In genomic region chr1:237124856-237125462, GRCh38 we compare ENCODE assay signal across 9 cellular contexts.
DNase-seq lines count a peak whose midpoint lies in the region; ATAC-seq and TF ChIP-seq lines count a peak whose summit lies in the region.
"Had no signal": no experiment of that assay in that cellular context is flagged by ENCODE, and none has a peak within 500 bp of the region (broad histone marks: within the 10 kb centered on the region; RNA-seq: fewer than 3 reads in every experiment).

No MANE protein-coding gene starts in this region.

- H3K27ac ChIP-seq in OCI-LY1 (ENCODE audit: low read depth, low read length, poor library complexity, severe bottlenecking) = no peak overlapping the region
- no peak overlapping the region for H3K27ac ChIP-seq in gastroesophageal sphincter
- H3K27ac ChIP-seq: SK-N-MC had no signal

- H3F3A ChIP-seq in OCI-LY1 (ENCODE audit: insufficient read depth, low read length) = no peaks in the 10 kb centered on the region

- no peak for ATAC-seq in gastroesophageal sphincter
- no peak for ATAC-seq in HG03135 (IDR thresholded peaks at IDR 0.05; ENCODE audit: unreplicated experiment)

- TF ChIP-seq EP300 in gastroesophageal sphincter (IDR thresholded peaks at IDR 0.05) = no peak

- peak; percentile 30 for TF ChIP-seq CTCF in GM13976 (IDR thresholded peaks at IDR 0.05; ENCODE audit: borderline replicate concordance, control extremely low read depth, extremely low read depth, insufficient read depth, missing control alignments)
- peak; percentile 73 for TF ChIP-seq CTCF in OCI-LY1 (IDR thresholded peaks at IDR 0.05; ENCODE audit: low read length)
- TF ChIP-seq CTCF in gastroesophageal sphincter (IDR thresholded peaks at IDR 0.05) = peak; percentile 17 to 50 (median 38)

- H3K79me2 ChIP-seq in OCI-LY1 (ENCODE audit: insufficient read depth, low read length) = no peaks in the 10 kb centered on the region

- H2AFZ ChIP-seq in OCI-LY1 (ENCODE audit: low read length) = no peak overlapping the region

- no peaks in the 10 kb centered on the region for H3K9me2 ChIP-seq in OCI-LY1 (ENCODE audit: low read depth, low read length)

- no peaks in the 10 kb centered on the region for H3K36me3 ChIP-seq in OCI-LY1 (ENCODE audit: insufficient read depth, low read length)
- no peaks in the 10 kb centered on the region for H3K36me3 ChIP-seq in gastroesophageal sphincter

- H4K20me1 ChIP-seq in OCI-LY1 (ENCODE audit: insufficient read depth, low read length) = no peaks in the 10 kb centered on the region

- in situ Hi-C loops in GM13976 (cut with MboI; ENCODE audit: low sequenced_read_pairs, unreplicated experiment) = no loop called here

- no peak for TF ChIP-seq POLR2A in gastroesophageal sphincter (IDR thresholded peaks at IDR 0.05)

- WGBS in gastroesophageal sphincter (ENCODE audit: low coverage in 1 of 2), 2 donors = 70 to 79% methylated on average over 7 to 10 of the region's 10 CpGs

- 0 out of 2 replicates have a peak, but pooled peaks cover 5% of the 10 kb centered on the region for H3K27me3 ChIP-seq in OCI-LY1 (ENCODE audit: insufficient read depth, low read length)
- H3K27me3 ChIP-seq in gastroesophageal sphincter = no peaks in the 10 kb centered on the region

- H3K4me2 ChIP-seq in OCI-LY1 (ENCODE audit: low read length) = no peak overlapping the region

- H3K9me3 ChIP-seq in OCI-LY1 (ENCODE audit: low read length) = no peaks in the 10 kb centered on the region; the same call in 1 of the 2 replicates
- H3K9me3 ChIP-seq in gastroesophageal sphincter = no peaks in the 10 kb centered on the region

- H3K4me3 ChIP-seq in OCI-LY1 (ENCODE audit: low read depth, low read length, poor library complexity, severe bottlenecking) (no peak overlapping the region), gastroesophageal sphincter (no peak overlapping the region)
- H3K4me3 ChIP-seq: SK-N-MC had no signal

- DNase-seq in A172 (ENCODE audit: low spot score) = peak; percentile 23
- peak; percentile 33 for DNase-seq in GM13976 (ENCODE audit: low spot score)
- DNase-seq in activated CD8-positive, alpha-beta memory T cell treated with anti-CD3 and anti-CD28 coated beads, Interleukin-2, amount 50 U/mL, for 4 hours = no peak
- DNase-seq in NCI-H774 (lab: John Stamatoyannopoulos, UW) = no peak
- DNase-seq in hypothalamus (lab: John Stamatoyannopoulos, UW) = no peak

- H3K4me1 ChIP-seq in OCI-LY1 (ENCODE audit: insufficient read depth, low read length, severe bottlenecking) = no peaks in the 10 kb centered on the region
- peaks cover 0 to 8% (median 0%) of the 10 kb centered on the region in 3 donors for H3K4me1 ChIP-seq in gastroesophageal sphincter

- H3K9ac ChIP-seq in OCI-LY1 (ENCODE audit: low read length) = no peak overlapping the region

Comparison
In these comparisons a context has a peak if more than half of its experiments do, and no peak if none do; other contexts are left out.
1. DNase-seq: peak in A172 (single experiment) and GM13976 (single experiment); none in activated CD8-positive, alpha-beta memory T cell treated with anti-CD3 and anti-CD28 coated beads, Interleukin-2, amount 50 U/mL, for 4 hours (single experiment), NCI-H774 (single experiment) and hypothalamus (0 of 51).
2. Peak in every context shown above with its lines, with median percentiles within 50 percentile points of each other: CTCF ChIP-seq.